ENCODE assay signal across 9 cellular contexts in genomic region chr13:49495783-49496762, GRCh38. TPM values are rescaled to one million over a fixed set of nuclear protein-coding genes. Genes with fewer than 3 reads are reported as not detected.
A peak's percentile ranks its signal among the peaks of the same experiment; 100 is the strongest.
DNase-seq lines count a peak whose midpoint lies in the region; ATAC-seq, FAIRE-seq and TF ChIP-seq lines count a peak whose summit lies in the region.
"Had no signal": no experiment of that assay in that cellular context is flagged by ENCODE, and none has a peak within 500 bp of the region (broad histone marks: within the 10 kb centered on the region; RNA-seq: fewer than 3 reads in every experiment).

PHF11 (plus strand) TSS chr13:49495953; CDS start chr13:49496002, 49 bp downstream.

- no peaks in the 10 kb centered on the region for H4K20me1 ChIP-seq in BLaER1

- H3K9ac ChIP-seq in BLaER1: peak within 1 kb of the TSS; percentile 89

- H3K36me3 ChIP-seq in BLaER1: peaks cover 52% of the 10 kb centered on the region
- peaks cover 19% of the 10 kb centered on the region for H3K36me3 ChIP-seq in neutrophil

- H3K27me3 ChIP-seq in BLaER1 (no peaks in the 10 kb centered on the region), neutrophil (no peaks in the 10 kb centered on the region)

- DNase-seq in GM19239 (ENCODE audit: insufficient read length, low spot score): peak; percentile 77
- DNase-seq in SIG-M5 treated with dmso at 0.1 percent for 504 hours (lab: John Stamatoyannopoulos, UW; ENCODE audit: unreplicated experiment): peak; percentile 79
- peak; percentile 90 for DNase-seq in activated naive CD4-positive, alpha-beta T cell treated with Interleukin-2 at 50 U/mL for 16 hours
- peak; percentile 48 for DNase-seq in foreskin melanocyte

- peak within 1 kb of the TSS; percentile 83 for H3K4me2 ChIP-seq in BLaER1

- TF ChIP-seq CTCF in neutrophil (IDR thresholded peaks at IDR 0.05) (peak; percentile 73), subcutaneous adipose tissue (IDR thresholded peaks at IDR 0.05; ENCODE audit: low read depth) (no peak)

- H3K4me1 ChIP-seq in BLaER1 (peaks cover 55% of the 10 kb centered on the region), neutrophil (ENCODE audit: control insufficient read depth in 1 of 2, insufficient read depth in 1 of 2, low read depth in 1 of 2, low read length in 1 of 2) (peaks cover 3 to 22% of the 10 kb centered on the region in 2 experiments)

- H3K27ac ChIP-seq in BLaER1 (peak within 1 kb of the TSS; percentile 88), neutrophil (peak within 1 kb of the TSS; percentile 96)

- peak; percentile 97 for FAIRE-seq in GM19239 (lab: Jason Lieb, UNC)
- FAIRE-seq: colon had no signal

- peak; percentile 87 for ATAC-seq in HG03432 (IDR thresholded peaks at IDR 0.05; ENCODE audit: unreplicated experiment)

- peak within 1 kb of the TSS; percentile 75 for H3K4me3 ChIP-seq in BLaER1
- peak within 1 kb of the TSS; percentile 85 to 90 for H3K4me3 ChIP-seq in neutrophil (ENCODE audit: low read depth in 1 of 2, low read length in 1 of 2)

- H3K9me3 ChIP-seq in BLaER1 (no peaks in the 10 kb centered on the region), neutrophil (no peaks in the 10 kb centered on the region)

RNA-seq across cellular contexts. Expression of gene PHF11, which starts in this region (rescaled TPM):
- 10 to 100 TPM; 37.7 to 67.2 (median 47.5) TPM for total RNA-seq in subcutaneous adipose tissue

Comparison
In these comparisons a context has a peak if more than half of its experiments do, and no peak if none do; other contexts are left out.
1. Peak in every context shown above with its lines: DNase-seq, ATAC-seq, H3K4me3 ChIP-seq and H3K27ac ChIP-seq.